ENCODE assay signal across 8 cellular contexts in genomic region chr2:96760036-96760985, GRCh38. TPM values are rescaled to one million over a fixed set of nuclear protein-coding genes. Genes with fewer than 3 reads are reported as not detected.
A peak's percentile ranks its signal among the peaks of the same experiment; 100 is the strongest.
DNase-seq lines count a peak whose midpoint lies in the region; ATAC-seq and TF ChIP-seq lines count a peak whose summit lies in the region.

CNNM4 (plus strand) TSS chr2:96760902; CDS start chr2:96761000, 98 bp downstream.

- DNase-seq in NB4 (ENCODE audit: low read depth): peak; percentile 96
- peak; percentile 93 for DNase-seq in SK-N-DZ (ENCODE audit: low spot score)
- DNase-seq in activated naive CD4-positive, alpha-beta T cell treated with anti-CD3 and anti-CD28 coated beads, Interleukin-2, amount 50 U/mL, for 16 hours: peak; percentile 91
- DNase-seq in glomerular endothelial cell (ENCODE audit: extremely low read depth, low read depth, low spot score): peak; percentile 42
- peak; percentile 75 for DNase-seq in omental fat pad (ENCODE audit: low spot score)
- DNase-seq in testis: peak; percentile 95

- H3K9me3 ChIP-seq in testis: no peaks in the 10 kb centered on the region

- ATAC-seq in HG02571 (IDR thresholded peaks at IDR 0.05; ENCODE audit: unreplicated experiment) (peak; percentile 74), omental fat pad (ENCODE audit: low FRiP score) (peak; percentile 98)

- H3K4me1 ChIP-seq in testis: peaks cover 32% of the 10 kb centered on the region

- no peaks in the 10 kb centered on the region for H3K36me3 ChIP-seq in testis (ENCODE audit: low read depth, missing control alignments)

- peak within 1 kb of the TSS; percentile 59 to 75 for H3K27ac ChIP-seq in testis

- H3K27me3 ChIP-seq in testis: no peaks in the 10 kb centered on the region

- peak within 1 kb of the TSS; percentile 83 for H3K4me3 ChIP-seq in GM08714 (ENCODE audit: low read length)
- H3K4me3 ChIP-seq in NB4 (ENCODE audit: low read depth, low read length): peak within 1 kb of the TSS; percentile 63
- peak within 1 kb of the TSS; percentile 66 to 71 for H3K4me3 ChIP-seq in testis

- TF ChIP-seq POLR2A in NB4 (IDR thresholded peaks at IDR 0.05; ENCODE audit: extremely low read depth, insufficient read length) (peak; percentile 73), testis (IDR thresholded peaks at IDR 0.05) (no peak)

- TF ChIP-seq CTCF in NB4 (IDR thresholded peaks at IDR 0.05; ENCODE audit: low read depth, low read length) (no peak), omental fat pad (IDR thresholded peaks at IDR 0.05) (no peak), testis (IDR thresholded peaks at IDR 0.05) (no peak)

- 5 to 7% methylated on average over 28 to 34 of the region's 62 CpGs for WGBS in testis, 2 donors

- intact Hi-C loops in testis (cut with DNase I; ENCODE audit: low total_unique reads): no loop called here

RNA-seq across cellular contexts. Expression of gene CNNM4, which starts in this region (rescaled TPM):
- polyA plus RNA-seq in SK-N-DZ (2014; cell fraction: cytosol; rRNA removed): 5.4 and 6.8 TPM in 2 replicates
- 6.0 and 6.1 TPM in 2 replicates for polyA plus RNA-seq in SK-N-DZ (2014; cell fraction: nucleus; rRNA removed)
- total RNA-seq in glomerular endothelial cell (3.3 and 4.7 TPM in 2 replicates), omental fat pad (1 to 10 TPM; 3.6 to 5.6 (median 3.7) TPM), testis (10 to 100 TPM; 18.0 to 18.4 TPM)
- 21.8 TPM for polyA plus RNA-seq in testis (ENCODE audit: insufficient read depth, low read depth, low replicate concordance)

Comparison
In these comparisons a context has a peak if more than half of its experiments do, and no peak if none do; other contexts are left out.
1. Peak in every context shown above with its lines: DNase-seq, ATAC-seq, H3K4me3 ChIP-seq and H3K27ac ChIP-seq.
2. DNase-seq: peak in every context shown above with its lines; median percentile 96 in NB4; 95 in testis; 93 in SK-N-DZ; 91 in activated naive CD4-positive, alpha-beta T cell treated with anti-CD3 and anti-CD28 coated beads, Interleukin-2, amount 50 U/mL, for 16 hours; 75 in omental fat pad; 42 in glomerular endothelial cell.